ENCODE assay signal across 2 cellular contexts in the genomic region with DNA sequence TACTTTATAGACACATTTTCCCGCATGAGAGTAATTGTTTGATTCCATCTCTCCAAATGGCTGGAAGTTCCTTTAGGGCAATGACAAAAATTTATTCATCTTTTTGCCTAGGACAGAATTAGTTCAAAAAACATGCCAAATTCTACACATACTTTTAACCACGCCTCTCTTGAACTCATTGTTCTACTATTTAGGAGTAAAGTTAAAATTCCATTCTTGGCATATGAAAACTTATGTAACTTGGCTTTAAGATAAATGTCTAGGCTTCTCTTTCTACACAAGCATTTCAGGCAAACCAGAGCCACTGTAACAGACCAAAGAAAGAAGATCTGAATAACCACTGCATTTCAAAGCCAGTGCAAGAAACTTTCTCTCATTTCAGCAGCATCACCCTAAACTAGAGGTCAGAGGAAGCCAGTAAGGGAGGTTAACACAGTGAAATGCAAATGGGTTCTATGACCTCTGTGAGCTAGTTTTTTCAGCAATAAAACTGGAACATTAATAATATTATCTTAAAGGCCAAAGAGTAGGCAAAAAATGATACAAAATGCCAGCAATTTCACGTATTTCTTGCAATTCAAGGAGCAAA.
TF ChIP-seq lines count a peak whose summit lies in the region.

No MANE protein-coding gene starts in this region.

TF ChIP-seq in A549, 52 proteins besides CTCF, POLR2A, EP300 and RAD21 (continued from another document):
- TF ChIP-seq RARB (CRISPR knock-in tag; IDR thresholded peaks at IDR 0.05), result no peak
- TF ChIP-seq HDAC2 (IDR thresholded peaks at IDR 0.05), result no peak
- TF ChIP-seq FOSL2 (IDR thresholded peaks at IDR 0.05), result no peak
- no peak for TF ChIP-seq FOSL2 (CRISPR knock-in tag; IDR thresholded peaks at IDR 0.05)
- no peak for TF ChIP-seq HOXA7 (CRISPR knock-in tag; IDR thresholded peaks at IDR 0.05)
- TF ChIP-seq ZSCAN20 (CRISPR knock-in tag; IDR thresholded peaks at IDR 0.05), result no peak
- no peak for TF ChIP-seq HEYL (CRISPR knock-in tag; IDR thresholded peaks at IDR 0.05)
- no peak for TF ChIP-seq FOXS1 (CRISPR knock-in tag; IDR thresholded peaks at IDR 0.05)
- TF ChIP-seq POLR2AphosphoS2 (conservative IDR thresholded peaks at IDR 0.05; ENCODE audit: low read length), result no peak
- TF ChIP-seq TFCP2L1 (CRISPR knock-in tag; IDR thresholded peaks at IDR 0.05), result no peak
- TF ChIP-seq SREBF2 (IDR thresholded peaks at IDR 0.05), result no peak
- no peak for TF ChIP-seq CBX2 (IDR thresholded peaks at IDR 0.05; ENCODE audit: borderline replicate concordance, low read depth)
- TF ChIP-seq, protein P1, sequence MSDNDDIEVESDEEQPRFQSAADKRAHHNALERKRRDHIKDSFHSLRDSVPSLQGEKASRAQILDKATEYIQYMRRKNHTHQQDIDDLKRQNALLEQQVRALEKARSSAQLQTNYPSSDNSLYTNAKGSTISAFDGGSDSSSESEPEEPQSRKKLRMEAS (IDR thresholded peaks at IDR 0.05), result no peak
- TF ChIP-seq HOXB13 (CRISPR knock-in tag; IDR thresholded peaks at IDR 0.05; ENCODE audit: low read depth), result no peak
- no peak for TF ChIP-seq CEBPB (IDR thresholded peaks at IDR 0.05)
TF ChIP-seq in A549: peak in this region for 0.

TF ChIP-seq in GM23338, 12 proteins besides CTCF, POLR2A, EP300 and RAD21 (continued from another document):
- no peak for TF ChIP-seq ZNF331 (CRISPR knock-in tag; IDR thresholded peaks at IDR 0.05; ENCODE audit: low read depth)
- TF ChIP-seq CREB1 (CRISPR knock-in tag; IDR thresholded peaks at IDR 0.05; ENCODE audit: low read depth), result no peak
- TF ChIP-seq, protein P2, sequence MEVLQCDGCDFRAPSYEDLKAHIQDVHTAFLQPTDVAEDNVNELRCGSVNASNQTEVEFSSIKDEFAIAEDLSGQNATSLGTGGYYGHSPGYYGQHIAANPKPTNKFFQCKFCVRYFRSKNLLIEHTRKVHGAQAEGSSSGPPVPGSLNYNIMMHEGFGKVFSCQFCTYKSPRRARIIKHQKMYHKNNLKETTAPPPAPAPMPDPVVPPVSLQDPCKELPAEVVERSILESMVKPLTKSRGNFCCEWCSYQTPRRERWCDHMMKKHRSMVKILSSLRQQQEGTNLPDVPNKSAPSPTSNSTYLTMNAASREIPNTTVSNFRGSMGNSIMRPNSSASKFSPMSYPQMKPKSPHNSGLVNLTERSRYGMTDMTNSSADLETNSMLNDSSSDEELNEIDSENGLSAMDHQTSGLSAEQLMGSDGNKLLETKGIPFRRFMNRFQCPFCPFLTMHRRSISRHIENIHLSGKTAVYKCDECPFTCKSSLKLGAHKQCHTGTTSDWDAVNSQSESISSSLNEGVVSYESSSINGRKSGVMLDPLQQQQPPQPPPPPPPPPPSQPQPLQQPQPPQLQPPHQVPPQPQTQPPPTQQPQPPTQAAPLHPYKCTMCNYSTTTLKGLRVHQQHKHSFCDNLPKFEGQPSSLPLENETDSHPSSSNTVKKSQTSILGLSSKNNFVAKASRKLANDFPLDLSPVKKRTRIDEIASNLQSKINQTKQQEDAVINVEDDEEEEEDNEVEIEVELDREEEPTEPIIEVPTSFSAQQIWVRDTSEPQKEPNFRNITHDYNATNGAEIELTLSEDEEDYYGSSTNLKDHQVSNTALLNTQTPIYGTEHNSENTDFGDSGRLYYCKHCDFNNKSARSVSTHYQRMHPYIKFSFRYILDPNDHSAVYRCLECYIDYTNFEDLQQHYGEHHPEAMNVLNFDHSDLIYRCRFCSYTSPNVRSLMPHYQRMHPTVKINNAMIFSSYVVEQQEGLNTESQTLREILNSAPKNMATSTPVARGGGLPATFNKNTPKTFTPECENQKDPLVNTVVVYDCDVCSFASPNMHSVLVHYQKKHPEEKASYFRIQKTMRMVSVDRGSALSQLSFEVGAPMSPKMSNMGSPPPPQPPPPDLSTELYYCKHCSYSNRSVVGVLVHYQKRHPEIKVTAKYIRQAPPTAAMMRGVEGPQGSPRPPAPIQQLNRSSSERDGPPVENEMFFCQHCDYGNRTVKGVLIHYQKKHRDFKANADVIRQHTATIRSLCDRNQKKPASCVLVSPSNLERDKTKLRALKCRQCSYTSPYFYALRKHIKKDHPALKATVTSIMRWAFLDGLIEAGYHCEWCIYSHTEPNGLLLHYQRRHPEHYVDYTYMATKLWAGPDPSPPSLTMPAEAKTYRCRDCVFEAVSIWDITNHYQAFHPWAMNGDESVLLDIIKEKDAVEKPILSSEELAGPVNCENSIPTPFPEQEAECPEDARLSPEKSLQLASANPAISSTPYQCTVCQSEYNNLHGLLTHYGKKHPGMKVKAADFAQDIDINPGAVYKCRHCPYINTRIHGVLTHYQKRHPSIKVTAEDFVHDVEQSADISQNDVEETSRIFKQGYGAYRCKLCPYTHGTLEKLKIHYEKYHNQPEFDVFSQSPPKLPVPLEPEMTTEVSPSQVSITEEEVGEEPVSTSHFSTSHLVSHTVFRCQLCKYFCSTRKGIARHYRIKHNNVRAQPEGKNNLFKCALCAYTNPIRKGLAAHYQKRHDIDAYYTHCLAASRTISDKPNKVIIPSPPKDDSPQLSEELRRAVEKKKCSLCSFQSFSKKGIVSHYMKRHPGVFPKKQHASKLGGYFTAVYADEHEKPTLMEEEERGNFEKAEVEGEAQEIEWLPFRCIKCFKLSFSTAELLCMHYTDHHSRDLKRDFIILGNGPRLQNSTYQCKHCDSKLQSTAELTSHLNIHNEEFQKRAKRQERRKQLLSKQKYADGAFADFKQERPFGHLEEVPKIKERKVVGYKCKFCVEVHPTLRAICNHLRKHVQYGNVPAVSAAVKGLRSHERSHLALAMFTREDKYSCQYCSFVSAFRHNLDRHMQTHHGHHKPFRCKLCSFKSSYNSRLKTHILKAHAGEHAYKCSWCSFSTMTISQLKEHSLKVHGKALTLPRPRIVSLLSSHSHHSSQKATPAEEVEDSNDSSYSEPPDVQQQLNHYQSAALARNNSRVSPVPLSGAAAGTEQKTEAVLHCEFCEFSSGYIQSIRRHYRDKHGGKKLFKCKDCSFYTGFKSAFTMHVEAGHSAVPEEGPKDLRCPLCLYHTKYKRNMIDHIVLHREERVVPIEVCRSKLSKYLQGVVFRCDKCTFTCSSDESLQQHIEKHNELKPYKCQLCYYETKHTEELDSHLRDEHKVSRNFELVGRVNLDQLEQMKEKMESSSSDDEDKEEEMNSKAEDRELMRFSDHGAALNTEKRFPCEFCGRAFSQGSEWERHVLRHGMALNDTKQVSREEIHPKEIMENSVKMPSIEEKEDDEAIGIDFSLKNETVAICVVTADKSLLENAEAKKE (CRISPR knock-in tag; IDR thresholded peaks at IDR 0.05), result no peak
- TF ChIP-seq NANOG (IDR thresholded peaks at IDR 0.05; ENCODE audit: borderline replicate concordance), result no peak
- no peak for TF ChIP-seq ZNF114 (CRISPR knock-in tag; IDR thresholded peaks at IDR 0.05)
- no peak for TF ChIP-seq EZH2 (IDR thresholded peaks at IDR 0.05; ENCODE audit: low read depth, unreplicated experiment)
- no peak for TF ChIP-seq EZH2phosphoT487 (IDR thresholded peaks at IDR 0.05; ENCODE audit: unreplicated experiment)
- no peak for TF ChIP-seq STAT1 (IDR thresholded peaks at IDR 0.05; ENCODE audit: unreplicated experiment)
- TF ChIP-seq POLR2AphosphoS5 (IDR thresholded peaks at IDR 0.05; ENCODE audit: low read depth), result no peak
- no peak for TF ChIP-seq JUNB (IDR thresholded peaks at IDR 0.05; ENCODE audit: unreplicated experiment)
- TF ChIP-seq, protein P3, sequence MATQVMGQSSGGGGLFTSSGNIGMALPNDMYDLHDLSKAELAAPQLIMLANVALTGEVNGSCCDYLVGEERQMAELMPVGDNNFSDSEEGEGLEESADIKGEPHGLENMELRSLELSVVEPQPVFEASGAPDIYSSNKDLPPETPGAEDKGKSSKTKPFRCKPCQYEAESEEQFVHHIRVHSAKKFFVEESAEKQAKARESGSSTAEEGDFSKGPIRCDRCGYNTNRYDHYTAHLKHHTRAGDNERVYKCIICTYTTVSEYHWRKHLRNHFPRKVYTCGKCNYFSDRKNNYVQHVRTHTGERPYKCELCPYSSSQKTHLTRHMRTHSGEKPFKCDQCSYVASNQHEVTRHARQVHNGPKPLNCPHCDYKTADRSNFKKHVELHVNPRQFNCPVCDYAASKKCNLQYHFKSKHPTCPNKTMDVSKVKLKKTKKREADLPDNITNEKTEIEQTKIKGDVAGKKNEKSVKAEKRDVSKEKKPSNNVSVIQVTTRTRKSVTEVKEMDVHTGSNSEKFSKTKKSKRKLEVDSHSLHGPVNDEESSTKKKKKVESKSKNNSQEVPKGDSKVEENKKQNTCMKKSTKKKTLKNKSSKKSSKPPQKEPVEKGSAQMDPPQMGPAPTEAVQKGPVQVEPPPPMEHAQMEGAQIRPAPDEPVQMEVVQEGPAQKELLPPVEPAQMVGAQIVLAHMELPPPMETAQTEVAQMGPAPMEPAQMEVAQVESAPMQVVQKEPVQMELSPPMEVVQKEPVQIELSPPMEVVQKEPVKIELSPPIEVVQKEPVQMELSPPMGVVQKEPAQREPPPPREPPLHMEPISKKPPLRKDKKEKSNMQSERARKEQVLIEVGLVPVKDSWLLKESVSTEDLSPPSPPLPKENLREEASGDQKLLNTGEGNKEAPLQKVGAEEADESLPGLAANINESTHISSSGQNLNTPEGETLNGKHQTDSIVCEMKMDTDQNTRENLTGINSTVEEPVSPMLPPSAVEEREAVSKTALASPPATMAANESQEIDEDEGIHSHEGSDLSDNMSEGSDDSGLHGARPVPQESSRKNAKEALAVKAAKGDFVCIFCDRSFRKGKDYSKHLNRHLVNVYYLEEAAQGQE (IDR thresholded peaks at IDR 0.05; ENCODE audit: unreplicated experiment), result no peak
TF ChIP-seq in GM23338: peak in this region for 0.
